ENCODE assay signal across 8 cellular contexts in the genomic region with DNA sequence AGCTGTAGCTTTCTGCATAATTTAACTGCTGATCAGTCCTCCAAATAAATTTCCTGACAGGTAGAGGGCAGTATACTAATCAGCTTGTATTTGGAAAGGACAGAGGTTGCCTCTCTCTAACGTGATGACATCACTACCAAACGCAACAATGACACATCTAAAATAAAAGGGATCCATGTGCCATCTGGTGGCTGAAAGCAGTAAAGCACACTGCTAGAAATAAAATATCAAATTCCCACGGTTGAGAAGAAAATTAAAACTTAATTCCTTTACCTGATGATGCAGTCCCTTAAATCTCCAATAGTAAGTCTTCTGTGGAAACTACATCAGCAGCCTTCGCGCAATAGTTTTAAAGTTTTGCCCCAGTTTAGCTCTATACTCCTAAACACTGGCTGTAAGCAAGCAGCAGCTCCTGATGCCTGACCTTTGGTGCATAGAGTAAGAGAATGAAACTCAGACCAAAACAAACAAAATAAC.
DNase-seq lines count a peak whose midpoint lies in the region; ATAC-seq lines count a peak whose summit lies in the region.

No MANE protein-coding gene starts in this region.

- H3K27ac ChIP-seq in HUES6 (ENCODE audit: low read depth, low read length) (peak overlapping the region; percentile 87), epithelial cell of prostate (peak overlapping the region; percentile 78), muscle layer of duodenum (ENCODE audit: low read length) (peak overlapping the region; percentile 48)

- H3K4me3 ChIP-seq in HUES6 (ENCODE audit: low read depth, low read length) = no peak overlapping the region
- no peak overlapping the region for H3K4me3 ChIP-seq in muscle layer of duodenum (ENCODE audit: low read depth in 1 of 2, low read length in 2 of 2)

- DNase-seq in DMS153 treated with DMSO at 0.1 percent for 48 hours (lab: John Stamatoyannopoulos, UW; ENCODE audit: unreplicated experiment) (peak; percentile 4), NOMO-1 treated with dmso at 0.1 percent for 144 hours (lab: John Stamatoyannopoulos, UW; ENCODE audit: unreplicated experiment) (peak; percentile 31), epithelial cell of prostate (ENCODE audit: low read depth, low spot score) (peak; percentile 86)
- DNase-seq in activated CD8-positive, alpha-beta memory T cell treated with anti-CD3 and anti-CD28 coated beads, Interleukin-2, amount 50 U/mL, for 1 hour (ENCODE audit: extremely low read depth) = peak; percentile 47
- DNase-seq in stimulated activated naive B cell treated with anti-CD40 and anti-IgM and Interleukin-4, amounts not matched to agents 10 μg/mL and 1 μg/mL and 100 μg/mL, for 72 hours = peak; percentile 58

- no peaks in the 10 kb centered on the region for H3K9me3 ChIP-seq in HUES6 (ENCODE audit: control insufficient read depth, insufficient read depth, low read depth, low read length)
- no peaks in the 10 kb centered on the region for H3K9me3 ChIP-seq in muscle layer of duodenum (ENCODE audit: control insufficient read depth in 1 of 2, low read length in 2 of 2)

- H3K27me3 ChIP-seq in HUES6 (ENCODE audit: control insufficient read depth, insufficient read depth, low read length) (no peaks in the 10 kb centered on the region), muscle layer of duodenum (ENCODE audit: low read depth, low read length) (no peaks in the 10 kb centered on the region)

- peaks cover 51 to 65% of the 10 kb centered on the region in 2 donors for H3K36me3 Mint-ChIP-seq in stimulated activated naive B cell treated with anti-CD40 and anti-IgM and Interleukin-4, amounts not matched to agents 10 μg/mL and 1 μg/mL and 100 μg/mL, for 72 hours

- peak overlapping the region; percentile 85 for H3K27ac Mint-ChIP-seq in stimulated activated naive B cell treated with anti-CD40 and anti-IgM and Interleukin-4, amounts not matched to agents 10 μg/mL and 1 μg/mL and 100 μg/mL, for 72 hours

- H3K9me3 Mint-ChIP-seq in stimulated activated naive B cell treated with anti-CD40 and anti-IgM and Interleukin-4, amounts not matched to agents 10 μg/mL and 1 μg/mL and 100 μg/mL, for 72 hours = no peaks in the 10 kb centered on the region

- H3K4me1 ChIP-seq in HUES6 (ENCODE audit: control insufficient read depth, insufficient read depth, low read length) = peaks cover 20% of the 10 kb centered on the region
- H3K4me1 ChIP-seq in muscle layer of duodenum (ENCODE audit: control insufficient read depth in 1 of 2, insufficient read depth in 2 of 2, low read length in 2 of 2) = peaks cover 0 to 9% of the 10 kb centered on the region in 2 donors

- no peak overlapping the region for H3K4me3 Mint-ChIP-seq in stimulated activated naive B cell treated with anti-CD40 and anti-IgM and Interleukin-4, amounts not matched to agents 10 μg/mL and 1 μg/mL and 100 μg/mL, for 72 hours

- ATAC-seq in GM21528 (IDR thresholded peaks at IDR 0.05; ENCODE audit: low FRiP score, unreplicated experiment) = peak; percentile 94
- peak; percentile 94 to 96 for ATAC-seq in stimulated activated naive B cell treated with anti-CD40 and anti-IgM and Interleukin-4, amounts not matched to agents 10 μg/mL and 1 μg/mL and 100 μg/mL, for 72 hours (replicated peaks)

- H3K4me1 Mint-ChIP-seq in stimulated activated naive B cell treated with anti-CD40 and anti-IgM and Interleukin-4, amounts not matched to agents 10 μg/mL and 1 μg/mL and 100 μg/mL, for 72 hours = peaks cover 8 to 13% of the 10 kb centered on the region in 2 donors

- H3K9ac ChIP-seq in HUES6 (ENCODE audit: low read length) = peak overlapping the region; percentile 2

- no peaks in the 10 kb centered on the region for H3K27me3 Mint-ChIP-seq in stimulated activated naive B cell treated with anti-CD40 and anti-IgM and Interleukin-4, amounts not matched to agents 10 μg/mL and 1 μg/mL and 100 μg/mL, for 72 hours

- H3K36me3 ChIP-seq in HUES6 (ENCODE audit: control insufficient read depth, insufficient read depth, low read length) (peaks cover 43% of the 10 kb centered on the region), muscle layer of duodenum (ENCODE audit: control insufficient read depth in 1 of 2, insufficient read depth in 2 of 2, low read length in 2 of 2) (peaks cover 19 to 21% of the 10 kb centered on the region in 2 donors)

Comparison
In these comparisons a context has a peak if more than half of its experiments do, and no peak if none do; other contexts are left out.
1. DNase-seq: peak in every context shown above with its lines; median percentile 86 in epithelial cell of prostate; 58 in stimulated activated naive B cell treated with anti-CD40 and anti-IgM and Interleukin-4, amounts not matched to agents 10 μg/mL and 1 μg/mL and 100 μg/mL, for 72 hours; 47 in activated CD8-positive, alpha-beta memory T cell treated with anti-CD3 and anti-CD28 coated beads, Interleukin-2, amount 50 U/mL, for 1 hour; 31 in NOMO-1 treated with dmso at 0.1 percent for 144 hours; 4 in DMS153 treated with DMSO at 0.1 percent for 48 hours.